1 cellular context compared by ENCODE assay signal in genomic region chr20:5002077-5002413, GRCh38.
TF ChIP-seq lines count a peak whose summit lies in the region.

No MANE protein-coding gene starts in this region.

TF ChIP-seq in H1, 55 proteins besides CTCF, POLR2A, EP300 and RAD21:
- TF ChIP-seq, protein P1, sequence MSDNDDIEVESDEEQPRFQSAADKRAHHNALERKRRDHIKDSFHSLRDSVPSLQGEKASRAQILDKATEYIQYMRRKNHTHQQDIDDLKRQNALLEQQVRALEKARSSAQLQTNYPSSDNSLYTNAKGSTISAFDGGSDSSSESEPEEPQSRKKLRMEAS (IDR thresholded peaks at IDR 0.05) = 0 out of 2 replicates have a peak, but pooled peaks have one; percentile 18
- TF ChIP-seq HDAC2 (IDR thresholded peaks at IDR 0.05; ENCODE audit: borderline replicate concordance in 1 of 2, low read depth in 2 of 2, low read length in 2 of 2) (0 out of 4 replicates have a peak, but pooled peaks have one; percentile 2 to 32), SP1 (IDR thresholded peaks at IDR 0.05; ENCODE audit: low read depth, low read length) (0 out of 2 replicates have a peak, but pooled peaks have one; percentile 25), SRF (IDR thresholded peaks at IDR 0.05; ENCODE audit: low read depth, low read length) (no peak)
